ENCODE assay signal across 15 cellular contexts in genomic region chr2:66700181-66700686, GRCh38.
A peak's percentile ranks its signal among the peaks of the same experiment; 100 is the strongest.
DNase-seq lines count a peak whose midpoint lies in the region; ATAC-seq and TF ChIP-seq lines count a peak whose summit lies in the region.
"Had no signal": no experiment of that assay in that cellular context is flagged by ENCODE, and none has a peak within 500 bp of the region (broad histone marks: within the 10 kb centered on the region; RNA-seq: fewer than 3 reads in every experiment).

No MANE protein-coding gene starts in this region.

- H3K27ac Mint-ChIP-seq in GM23338 = no peak overlapping the region
- H3K27ac Mint-ChIP-seq: activated CD8-positive, alpha-beta T cell treated with anti-CD3 and anti-CD28 coated beads for 36 hours; stimulated activated effector memory CD8-positive, alpha-beta T cell treated with anti-CD3 and anti-CD28 coated beads, Interleukin-12 subunit alpha, Interleukin-12 subunit beta, amount 100 ng/mL, for 72 hours; T-helper 1 cell treated with Interleukin-12 subunit alpha and Interleukin-12 subunit beta and Interleukin-4 antibody, amounts not matched to agents 30 μg/mL and 1 μg/mL, for 36 hours had no signal

- peak overlapping the region; percentile 22 for H3K4me2 ChIP-seq in GM23338
- H3K4me2 ChIP-seq in fibroblast of lung (ENCODE audit: extremely low read depth, insufficient read depth, low read length) = peak overlapping the region; percentile 54
- H3K4me2 ChIP-seq in Karpas-422 (ENCODE audit: low read depth, low read length, poor library complexity, severe bottlenecking) = no peak overlapping the region

- no peaks in the 10 kb centered on the region for H3F3A ChIP-seq in GM23338 (replicated peaks; ENCODE audit: low read depth)

- H3K36me3 ChIP-seq in GM23338 (ENCODE audit: insufficient read depth) (no peaks in the 10 kb centered on the region), fibroblast of lung (ENCODE audit: control insufficient read depth, insufficient read depth, low read length) (no peaks in the 10 kb centered on the region), Karpas-422 (ENCODE audit: insufficient read depth, low read length) (no peaks in the 10 kb centered on the region)

- H3K4me1 ChIP-seq in GM23338 (ENCODE audit: insufficient read depth) (peaks cover 39% of the 10 kb centered on the region), fibroblast of lung (ENCODE audit: control insufficient read depth, extremely low read depth, insufficient read depth, low read length) (no peaks in the 10 kb centered on the region), Karpas-422 (ENCODE audit: low read length) (peaks cover 7% of the 10 kb centered on the region)

- peaks cover 52% of the 10 kb centered on the region for H3K4me1 Mint-ChIP-seq in GM23338
- H3K4me1 Mint-ChIP-seq: stimulated activated effector memory CD8-positive, alpha-beta T cell treated with anti-CD3 and anti-CD28 coated beads, Interleukin-12 subunit alpha, Interleukin-12 subunit beta, amount 100 ng/mL, for 72 hours had no signal

- no peaks in the 10 kb centered on the region for H3K27me3 ChIP-seq in GM23338 (ENCODE audit: insufficient read depth)
- no peaks in the 10 kb centered on the region for H3K27me3 ChIP-seq in fibroblast of lung (ENCODE audit: control insufficient read depth, insufficient read depth, low read length)
- H3K27me3 ChIP-seq in Karpas-422 (ENCODE audit: low read length) = 0 out of 2 replicates have a peak, but pooled peaks cover 3% of the 10 kb centered on the region

- H3K27me3 Mint-ChIP-seq in GM23338 (ENCODE audit: insufficient read depth, low read depth, poor library complexity) = peaks cover 6% of the 10 kb centered on the region
- H3K27me3 Mint-ChIP-seq: activated CD8-positive, alpha-beta T cell treated with anti-CD3 and anti-CD28 coated beads for 36 hours had no signal

- no peak overlapping the region for H3K27ac ChIP-seq in GM23338 (ENCODE audit: low read depth)
- H3K27ac ChIP-seq in fibroblast of lung (ENCODE audit: insufficient read depth, low read length) = no peak overlapping the region
- H3K27ac ChIP-seq in Karpas-422 (ENCODE audit: low read length) = no peak overlapping the region
- H3K27ac ChIP-seq: C4-2B had no signal

- H3K4me3 ChIP-seq in GM23338 = no peak overlapping the region
- H3K4me3 ChIP-seq in fibroblast of lung (replicated peaks in 1 of 4; ENCODE audit: control extremely low read depth in 1 of 4, insufficient read depth in 1 of 4, low read depth in 3 of 4, low read length in 4 of 4) = no peak overlapping the region
- no peak overlapping the region for H3K4me3 ChIP-seq in Karpas-422 (ENCODE audit: low read length)

- H2AFZ ChIP-seq in GM23338 = no peak overlapping the region
- H2AFZ ChIP-seq in fibroblast of lung (ENCODE audit: low read length) = no peak overlapping the region
- H2AFZ ChIP-seq in Karpas-422 (ENCODE audit: low read length) = no peak overlapping the region

- H3K9me2 ChIP-seq in GM23338 (ENCODE audit: insufficient read depth) = no peaks in the 10 kb centered on the region
- no peaks in the 10 kb centered on the region for H3K9me2 ChIP-seq in Karpas-422 (replicated peaks; ENCODE audit: insufficient read depth, low read length)

- no peaks in the 10 kb centered on the region for H3K79me2 ChIP-seq in GM23338 (replicated peaks; ENCODE audit: insufficient read depth)
- H3K79me2 ChIP-seq in fibroblast of lung (ENCODE audit: control insufficient read depth, insufficient read depth, low read length) = no peaks in the 10 kb centered on the region
- H3K79me2 ChIP-seq in Karpas-422 (ENCODE audit: low read length) = no peaks in the 10 kb centered on the region

- no peak overlapping the region for H3K4me3 Mint-ChIP-seq in GM23338
- H3K4me3 Mint-ChIP-seq: activated CD8-positive, alpha-beta T cell treated with anti-CD3 and anti-CD28 coated beads for 36 hours; stimulated activated effector memory CD8-positive, alpha-beta T cell treated with anti-CD3 and anti-CD28 coated beads, Interleukin-12 subunit alpha, Interleukin-12 subunit beta, amount 100 ng/mL, for 72 hours; T-helper 1 cell treated with Interleukin-12 subunit alpha and Interleukin-12 subunit beta and Interleukin-4 antibody, amounts not matched to agents 30 μg/mL and 1 μg/mL, for 36 hours had no signal

- H3K9me3 Mint-ChIP-seq in GM23338 = no peaks in the 10 kb centered on the region
- H3K9me3 Mint-ChIP-seq: activated CD8-positive, alpha-beta T cell treated with anti-CD3 and anti-CD28 coated beads for 36 hours; T-helper 1 cell treated with Interleukin-12 subunit alpha and Interleukin-12 subunit beta and Interleukin-4 antibody, amounts not matched to agents 30 μg/mL and 1 μg/mL, for 36 hours had no signal

- H3K9ac ChIP-seq in fibroblast of lung (ENCODE audit: insufficient read depth, low read length) (no peak overlapping the region), Karpas-422 (ENCODE audit: low read length) (no peak overlapping the region)

- DNase-seq in GM23338 (ENCODE audit: low spot score) = peak; percentile 56
- DNase-seq in NCI-H2227 (lab: John Stamatoyannopoulos, UW; ENCODE audit: unreplicated experiment) = peak; percentile 63
- DNase-seq in fibroblast of lung (ENCODE audit: low read depth in 2 of 2) = no peak
- peak; percentile 68 for DNase-seq in pons (ENCODE audit: low spot score)
- DNase-seq in Karpas-422 = no peak
- no peak for DNase-seq in HuH-7.5 (ENCODE audit: low spot score)
- no peak for DNase-seq in activated naive CD4-positive, alpha-beta T cell treated with Interleukin-2 at 50 U/mL for 16 hours
- DNase-seq: activated CD8-positive, alpha-beta T cell treated with anti-CD3 and anti-CD28 coated beads for 36 hours; NCI-H187; occipital lobe; stimulated activated CD4-positive, alpha-beta T cell treated with anti-CD3 and anti-CD28 coated beads, Interleukin-1b, Interleukin-23, amount 100 ng/mL, for 48 hours had no signal

- no peaks in the 10 kb centered on the region for H4K20me1 ChIP-seq in GM23338 (replicated peaks; ENCODE audit: insufficient read depth)
- no peaks in the 10 kb centered on the region for H4K20me1 ChIP-seq in fibroblast of lung (ENCODE audit: control insufficient read depth, extremely low read depth, insufficient read depth, low read length)
- H4K20me1 ChIP-seq in Karpas-422 (ENCODE audit: insufficient read depth, low read depth, low read length) = no peaks in the 10 kb centered on the region

- H3K9me3 ChIP-seq in fibroblast of lung (ENCODE audit: control insufficient read depth, insufficient read depth, low read depth, low read length) = no peaks in the 10 kb centered on the region
- no peaks in the 10 kb centered on the region for H3K9me3 ChIP-seq in Karpas-422 (ENCODE audit: low read length)

- ATAC-seq in GM23338 = peak; percentile 78
- ATAC-seq in HG03565 (IDR thresholded peaks at IDR 0.05; ENCODE audit: unreplicated experiment) = no peak
- ATAC-seq: activated CD8-positive, alpha-beta T cell treated with anti-CD3 and anti-CD28 coated beads for 36 hours; stimulated activated effector memory CD8-positive, alpha-beta T cell treated with anti-CD3 and anti-CD28 coated beads, Interleukin-12 subunit alpha, Interleukin-12 subunit beta, amount 100 ng/mL, for 72 hours had no signal

- TF ChIP-seq CTCF in GM23338 (conservative IDR thresholded peaks at IDR 0.05; ENCODE audit: low read depth in 2 of 2) (no peak), fibroblast of lung (conservative IDR thresholded peaks at IDR 0.05 in 1 of 2, IDR thresholded peaks at IDR 0.05 in 1 of 2; ENCODE audit: low read depth in 1 of 2, low read length in 2 of 2) (no peak)

- H3K36me3 Mint-ChIP-seq in GM23338 (ENCODE audit: low read depth) = no peaks in the 10 kb centered on the region
- H3K36me3 Mint-ChIP-seq: stimulated activated effector memory CD8-positive, alpha-beta T cell treated with anti-CD3 and anti-CD28 coated beads, Interleukin-12 subunit alpha, Interleukin-12 subunit beta, amount 100 ng/mL, for 72 hours had no signal

Comparison
In these comparisons a context has a peak if more than half of its experiments do, and no peak if none do; other contexts are left out.
1. DNase-seq: peak in GM23338 (single experiment), NCI-H2227 (single experiment) and pons (single experiment); none in fibroblast of lung (0 of 2), Karpas-422 (single experiment), HuH-7.5 (single experiment) and activated naive CD4-positive, alpha-beta T cell treated with Interleukin-2 at 50 U/mL for 16 hours (single experiment).